16 cellular contexts compared by ENCODE assay signal in the genomic region with DNA sequence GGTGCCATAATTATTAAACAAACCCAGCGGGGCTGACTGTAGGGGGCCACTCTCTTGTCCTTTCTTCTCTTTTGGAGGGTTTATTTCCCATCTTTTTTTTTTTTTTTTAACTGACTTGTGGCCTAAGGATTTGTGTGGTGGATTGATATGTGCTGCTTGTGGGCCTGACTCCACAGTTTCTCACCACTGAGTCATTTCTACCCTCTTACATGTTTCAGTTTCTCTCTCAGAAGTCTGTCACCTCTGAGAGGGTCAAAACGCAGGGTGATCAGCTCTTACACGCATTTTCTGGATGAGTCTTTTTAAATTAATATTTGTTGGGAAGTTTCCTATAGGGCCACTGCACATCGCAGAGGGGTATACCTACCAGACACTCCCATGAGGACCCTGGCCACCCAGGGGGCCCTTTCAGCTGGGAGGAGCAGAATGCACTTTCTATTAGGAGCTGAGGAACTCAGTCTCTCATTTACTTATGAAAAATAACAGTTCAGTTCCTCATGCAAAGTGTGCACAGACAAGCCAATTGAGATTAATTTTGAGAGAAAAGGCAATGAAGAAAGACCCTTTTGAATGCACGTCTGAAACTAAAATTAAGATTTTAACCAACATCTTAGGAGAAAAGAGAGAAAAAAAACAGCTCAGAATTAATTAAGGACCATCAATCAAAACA.
DNase-seq lines count a peak whose midpoint lies in the region; ATAC-seq lines count a peak whose summit lies in the region.
"Had no signal": no experiment of that assay in that cellular context is flagged by ENCODE, and none has a peak within 500 bp of the region (broad histone marks: within the 10 kb centered on the region; RNA-seq: fewer than 3 reads in every experiment).

No MANE protein-coding gene starts in this region.

- no peaks in the 10 kb centered on the region for H3K4me1 ChIP-seq in CD4-positive, alpha-beta memory T cell (ENCODE audit: insufficient read depth, low read length)
- H3K4me1 ChIP-seq: esophagus squamous epithelium, SJSA1 had no signal

- H3K9me3 ChIP-seq in CD4-positive, alpha-beta memory T cell (ENCODE audit: control insufficient read depth in 1 of 2, low read length in 2 of 2) = no peaks in the 10 kb centered on the region
- H3K9me3 ChIP-seq: Caco-2, esophagus squamous epithelium had no signal

- CTCF ChIA-PET in CD4-positive, alpha-beta memory T cell (lab: Charles Lee; ENCODE audit: partially characterized antibody) = no interaction called here

- H3K36me3 Mint-ChIP-seq in CD4-positive, alpha-beta memory T cell = no peaks in the 10 kb centered on the region

- POLR2A ChIA-PET in CD4-positive, alpha-beta memory T cell (lab: Charles Lee; ENCODE audit: partially characterized antibody) = no interaction called here

- H3K27ac ChIP-seq in CD4-positive, alpha-beta memory T cell (ENCODE audit: low read depth, low read length) = no peak overlapping the region
- H3K27ac ChIP-seq: esophagus squamous epithelium, SJSA1 had no signal

- H3K9me3 Mint-ChIP-seq in CD4-positive, alpha-beta memory T cell = peaks cover 0 to 29% (median 5%) of the 10 kb centered on the region in 8 donors

- peak; percentile 91 for ATAC-seq in GM18498 (IDR thresholded peaks at IDR 0.05; ENCODE audit: unreplicated experiment)
- ATAC-seq in GM19463 (IDR thresholded peaks at IDR 0.05; ENCODE audit: unreplicated experiment) = peak; percentile 99
- peak; percentile 75 for ATAC-seq in HG02884 (IDR thresholded peaks at IDR 0.05; ENCODE audit: unreplicated experiment)
- peak; percentile 91 for ATAC-seq in HG03575 (IDR thresholded peaks at IDR 0.05; ENCODE audit: extremely low read depth, insufficient number of reproducible peaks, low FRiP score, unreplicated experiment)
- no peak for ATAC-seq in HG03139 (IDR thresholded peaks at IDR 0.05; ENCODE audit: unreplicated experiment)
- ATAC-seq in left lobe of liver = no peak
- ATAC-seq: activated CD8-positive, alpha-beta T cell treated with anti-CD3 and anti-CD28 coated beads for 36 hours had no signal

- no peak overlapping the region for H3K4me3 Mint-ChIP-seq in CD4-positive, alpha-beta memory T cell
- H3K4me3 Mint-ChIP-seq: activated CD8-positive, alpha-beta T cell treated with anti-CD3 and anti-CD28 coated beads for 36 hours had no signal

- DNase-seq in NCI-H524 treated with DMSO at 0.1 percent for 48 hours (lab: John Stamatoyannopoulos, UW) = no peak
- no peak for DNase-seq in CD4-positive, alpha-beta memory T cell
- no peak for DNase-seq in left lobe of liver (ENCODE audit: low spot score)
- DNase-seq: activated CD8-positive, alpha-beta T cell treated with anti-CD3 and anti-CD28 coated beads for 36 hours; cortex of kidney; esophagus squamous epithelium; NCI-H2081 treated with DMSO at 0.1 percent for 48 hours; stimulated activated CD4-positive, alpha-beta T cell treated with anti-CD3 and anti-CD28 coated beads, Interleukin-12 subunit alpha, Interleukin-12 subunit beta, amount 100 ng/mL, for 4 hours had no signal

- H3K4me1 Mint-ChIP-seq in CD4-positive, alpha-beta memory T cell = no peaks in the 10 kb centered on the region

- intact Hi-C loops in CD4-positive, alpha-beta memory T cell (cut with micrococcal nuclease) = no loop called here

- H3K27me3 ChIP-seq in CD4-positive, alpha-beta memory T cell (ENCODE audit: insufficient read depth, low read length) = no peaks in the 10 kb centered on the region
- H3K27me3 ChIP-seq: esophagus squamous epithelium, SJSA1 had no signal

- H3K4me3 ChIP-seq in CD4-positive, alpha-beta memory T cell (ENCODE audit: low read length in 2 of 2) = no peak overlapping the region
- H3K4me3 ChIP-seq: esophagus squamous epithelium, SJSA1 had no signal

- no peaks in the 10 kb centered on the region for H3K36me3 ChIP-seq in CD4-positive, alpha-beta memory T cell (ENCODE audit: insufficient read depth, low read length)
- H3K36me3 ChIP-seq: esophagus squamous epithelium, SJSA1 had no signal

- H3K27ac Mint-ChIP-seq in CD4-positive, alpha-beta memory T cell = no peak overlapping the region
- H3K27ac Mint-ChIP-seq: activated CD8-positive, alpha-beta T cell treated with anti-CD3 and anti-CD28 coated beads for 36 hours; activated T-helper 2 cell treated with anti-CD3 and anti-CD28 coated beads, Interferon-gamma antibody, Interleukin-2, Interleukin-4, amounts not matched to agents 10 μg/mL and 5 μg/mL and 100 μg/mL, durations not matched to agents 14 hours and 24 hours and 36 hours had no signal

- H3K27me3 Mint-ChIP-seq in CD4-positive, alpha-beta memory T cell = no peaks in the 10 kb centered on the region
- H3K27me3 Mint-ChIP-seq: activated CD8-positive, alpha-beta T cell treated with anti-CD3 and anti-CD28 coated beads for 36 hours had no signal

Comparison
In these comparisons a context has a peak if more than half of its experiments do, and no peak if none do; other contexts are left out.
1. ATAC-seq: peak in GM18498 (single experiment), GM19463 (single experiment), HG02884 (single experiment) and HG03575 (single experiment); none in HG03139 (single experiment) and left lobe of liver (single experiment).